1 cellular context compared by ENCODE assay signal in genomic region chr19:21092107-21092506, GRCh38.
TF ChIP-seq lines count a peak whose summit lies in the region.

No MANE protein-coding gene starts in this region.

TF ChIP-seq in GM23338, 12 proteins besides CTCF, POLR2A, EP300 and RAD21 (continued from another document):
- no peak for TF ChIP-seq ZNF462 (CRISPR knock-in tag; IDR thresholded peaks at IDR 0.05)
- no peak for TF ChIP-seq CREB1 (CRISPR knock-in tag; IDR thresholded peaks at IDR 0.05; ENCODE audit: low read depth)
- TF ChIP-seq JUNB (IDR thresholded peaks at IDR 0.05; ENCODE audit: unreplicated experiment), result no peak
- no peak for TF ChIP-seq EZH2phosphoT487 (IDR thresholded peaks at IDR 0.05; ENCODE audit: unreplicated experiment)
- no peak for TF ChIP-seq ZNF114 (CRISPR knock-in tag; IDR thresholded peaks at IDR 0.05)
- TF ChIP-seq NANOG (IDR thresholded peaks at IDR 0.05; ENCODE audit: borderline replicate concordance), result no peak
- TF ChIP-seq ZNF331 (CRISPR knock-in tag; IDR thresholded peaks at IDR 0.05; ENCODE audit: low read depth), result no peak
